In the genomic region with DNA sequence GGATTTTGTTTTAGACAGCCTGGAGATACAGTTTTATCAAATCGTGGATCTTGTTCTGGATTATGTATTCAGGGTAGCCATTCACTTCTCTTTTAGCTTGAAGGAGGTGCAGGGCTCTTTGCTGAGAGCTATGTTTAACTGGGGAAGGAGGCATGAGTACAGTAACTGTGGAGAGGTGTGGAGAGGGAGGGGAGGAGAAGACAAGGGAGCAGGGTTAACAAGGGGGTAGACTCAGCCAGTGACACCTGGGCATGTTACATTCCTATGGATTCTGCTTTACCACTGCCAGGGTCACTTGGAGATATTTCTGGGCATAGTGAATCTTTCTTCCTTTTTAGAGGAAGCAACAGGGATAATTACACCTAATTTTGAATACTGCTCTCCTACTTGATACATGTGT, we compare ENCODE assay signal across 2 cellular contexts.
TF ChIP-seq lines count a peak whose summit lies in the region.

No MANE protein-coding gene starts in this region.

TF ChIP-seq in GM23338, 12 proteins besides CTCF, POLR2A, EP300 and RAD21 (continues in another document):
- TF ChIP-seq ZNF114 (CRISPR knock-in tag; IDR thresholded peaks at IDR 0.05) = no peak
- TF ChIP-seq EZH2 (IDR thresholded peaks at IDR 0.05; ENCODE audit: low read depth, unreplicated experiment) = no peak
- no peak for TF ChIP-seq POLR2AphosphoS5 (IDR thresholded peaks at IDR 0.05; ENCODE audit: low read depth)
- no peak for TF ChIP-seq EZH2phosphoT487 (IDR thresholded peaks at IDR 0.05; ENCODE audit: unreplicated experiment)
- TF ChIP-seq, protein P1, sequence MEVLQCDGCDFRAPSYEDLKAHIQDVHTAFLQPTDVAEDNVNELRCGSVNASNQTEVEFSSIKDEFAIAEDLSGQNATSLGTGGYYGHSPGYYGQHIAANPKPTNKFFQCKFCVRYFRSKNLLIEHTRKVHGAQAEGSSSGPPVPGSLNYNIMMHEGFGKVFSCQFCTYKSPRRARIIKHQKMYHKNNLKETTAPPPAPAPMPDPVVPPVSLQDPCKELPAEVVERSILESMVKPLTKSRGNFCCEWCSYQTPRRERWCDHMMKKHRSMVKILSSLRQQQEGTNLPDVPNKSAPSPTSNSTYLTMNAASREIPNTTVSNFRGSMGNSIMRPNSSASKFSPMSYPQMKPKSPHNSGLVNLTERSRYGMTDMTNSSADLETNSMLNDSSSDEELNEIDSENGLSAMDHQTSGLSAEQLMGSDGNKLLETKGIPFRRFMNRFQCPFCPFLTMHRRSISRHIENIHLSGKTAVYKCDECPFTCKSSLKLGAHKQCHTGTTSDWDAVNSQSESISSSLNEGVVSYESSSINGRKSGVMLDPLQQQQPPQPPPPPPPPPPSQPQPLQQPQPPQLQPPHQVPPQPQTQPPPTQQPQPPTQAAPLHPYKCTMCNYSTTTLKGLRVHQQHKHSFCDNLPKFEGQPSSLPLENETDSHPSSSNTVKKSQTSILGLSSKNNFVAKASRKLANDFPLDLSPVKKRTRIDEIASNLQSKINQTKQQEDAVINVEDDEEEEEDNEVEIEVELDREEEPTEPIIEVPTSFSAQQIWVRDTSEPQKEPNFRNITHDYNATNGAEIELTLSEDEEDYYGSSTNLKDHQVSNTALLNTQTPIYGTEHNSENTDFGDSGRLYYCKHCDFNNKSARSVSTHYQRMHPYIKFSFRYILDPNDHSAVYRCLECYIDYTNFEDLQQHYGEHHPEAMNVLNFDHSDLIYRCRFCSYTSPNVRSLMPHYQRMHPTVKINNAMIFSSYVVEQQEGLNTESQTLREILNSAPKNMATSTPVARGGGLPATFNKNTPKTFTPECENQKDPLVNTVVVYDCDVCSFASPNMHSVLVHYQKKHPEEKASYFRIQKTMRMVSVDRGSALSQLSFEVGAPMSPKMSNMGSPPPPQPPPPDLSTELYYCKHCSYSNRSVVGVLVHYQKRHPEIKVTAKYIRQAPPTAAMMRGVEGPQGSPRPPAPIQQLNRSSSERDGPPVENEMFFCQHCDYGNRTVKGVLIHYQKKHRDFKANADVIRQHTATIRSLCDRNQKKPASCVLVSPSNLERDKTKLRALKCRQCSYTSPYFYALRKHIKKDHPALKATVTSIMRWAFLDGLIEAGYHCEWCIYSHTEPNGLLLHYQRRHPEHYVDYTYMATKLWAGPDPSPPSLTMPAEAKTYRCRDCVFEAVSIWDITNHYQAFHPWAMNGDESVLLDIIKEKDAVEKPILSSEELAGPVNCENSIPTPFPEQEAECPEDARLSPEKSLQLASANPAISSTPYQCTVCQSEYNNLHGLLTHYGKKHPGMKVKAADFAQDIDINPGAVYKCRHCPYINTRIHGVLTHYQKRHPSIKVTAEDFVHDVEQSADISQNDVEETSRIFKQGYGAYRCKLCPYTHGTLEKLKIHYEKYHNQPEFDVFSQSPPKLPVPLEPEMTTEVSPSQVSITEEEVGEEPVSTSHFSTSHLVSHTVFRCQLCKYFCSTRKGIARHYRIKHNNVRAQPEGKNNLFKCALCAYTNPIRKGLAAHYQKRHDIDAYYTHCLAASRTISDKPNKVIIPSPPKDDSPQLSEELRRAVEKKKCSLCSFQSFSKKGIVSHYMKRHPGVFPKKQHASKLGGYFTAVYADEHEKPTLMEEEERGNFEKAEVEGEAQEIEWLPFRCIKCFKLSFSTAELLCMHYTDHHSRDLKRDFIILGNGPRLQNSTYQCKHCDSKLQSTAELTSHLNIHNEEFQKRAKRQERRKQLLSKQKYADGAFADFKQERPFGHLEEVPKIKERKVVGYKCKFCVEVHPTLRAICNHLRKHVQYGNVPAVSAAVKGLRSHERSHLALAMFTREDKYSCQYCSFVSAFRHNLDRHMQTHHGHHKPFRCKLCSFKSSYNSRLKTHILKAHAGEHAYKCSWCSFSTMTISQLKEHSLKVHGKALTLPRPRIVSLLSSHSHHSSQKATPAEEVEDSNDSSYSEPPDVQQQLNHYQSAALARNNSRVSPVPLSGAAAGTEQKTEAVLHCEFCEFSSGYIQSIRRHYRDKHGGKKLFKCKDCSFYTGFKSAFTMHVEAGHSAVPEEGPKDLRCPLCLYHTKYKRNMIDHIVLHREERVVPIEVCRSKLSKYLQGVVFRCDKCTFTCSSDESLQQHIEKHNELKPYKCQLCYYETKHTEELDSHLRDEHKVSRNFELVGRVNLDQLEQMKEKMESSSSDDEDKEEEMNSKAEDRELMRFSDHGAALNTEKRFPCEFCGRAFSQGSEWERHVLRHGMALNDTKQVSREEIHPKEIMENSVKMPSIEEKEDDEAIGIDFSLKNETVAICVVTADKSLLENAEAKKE (CRISPR knock-in tag; IDR thresholded peaks at IDR 0.05) = no peak; the same call in 1 of the 2 replicates
- TF ChIP-seq ETS1 (IDR thresholded peaks at IDR 0.05) = no peak
- TF ChIP-seq CREB1 (CRISPR knock-in tag; IDR thresholded peaks at IDR 0.05; ENCODE audit: low read depth) = no peak
- TF ChIP-seq STAT1 (IDR thresholded peaks at IDR 0.05; ENCODE audit: unreplicated experiment) = no peak
- no peak for TF ChIP-seq NANOG (IDR thresholded peaks at IDR 0.05; ENCODE audit: borderline replicate concordance)
- TF ChIP-seq, protein P2, sequence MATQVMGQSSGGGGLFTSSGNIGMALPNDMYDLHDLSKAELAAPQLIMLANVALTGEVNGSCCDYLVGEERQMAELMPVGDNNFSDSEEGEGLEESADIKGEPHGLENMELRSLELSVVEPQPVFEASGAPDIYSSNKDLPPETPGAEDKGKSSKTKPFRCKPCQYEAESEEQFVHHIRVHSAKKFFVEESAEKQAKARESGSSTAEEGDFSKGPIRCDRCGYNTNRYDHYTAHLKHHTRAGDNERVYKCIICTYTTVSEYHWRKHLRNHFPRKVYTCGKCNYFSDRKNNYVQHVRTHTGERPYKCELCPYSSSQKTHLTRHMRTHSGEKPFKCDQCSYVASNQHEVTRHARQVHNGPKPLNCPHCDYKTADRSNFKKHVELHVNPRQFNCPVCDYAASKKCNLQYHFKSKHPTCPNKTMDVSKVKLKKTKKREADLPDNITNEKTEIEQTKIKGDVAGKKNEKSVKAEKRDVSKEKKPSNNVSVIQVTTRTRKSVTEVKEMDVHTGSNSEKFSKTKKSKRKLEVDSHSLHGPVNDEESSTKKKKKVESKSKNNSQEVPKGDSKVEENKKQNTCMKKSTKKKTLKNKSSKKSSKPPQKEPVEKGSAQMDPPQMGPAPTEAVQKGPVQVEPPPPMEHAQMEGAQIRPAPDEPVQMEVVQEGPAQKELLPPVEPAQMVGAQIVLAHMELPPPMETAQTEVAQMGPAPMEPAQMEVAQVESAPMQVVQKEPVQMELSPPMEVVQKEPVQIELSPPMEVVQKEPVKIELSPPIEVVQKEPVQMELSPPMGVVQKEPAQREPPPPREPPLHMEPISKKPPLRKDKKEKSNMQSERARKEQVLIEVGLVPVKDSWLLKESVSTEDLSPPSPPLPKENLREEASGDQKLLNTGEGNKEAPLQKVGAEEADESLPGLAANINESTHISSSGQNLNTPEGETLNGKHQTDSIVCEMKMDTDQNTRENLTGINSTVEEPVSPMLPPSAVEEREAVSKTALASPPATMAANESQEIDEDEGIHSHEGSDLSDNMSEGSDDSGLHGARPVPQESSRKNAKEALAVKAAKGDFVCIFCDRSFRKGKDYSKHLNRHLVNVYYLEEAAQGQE (IDR thresholded peaks at IDR 0.05; ENCODE audit: unreplicated experiment) = no peak

TF ChIP-seq in H1, 55 proteins besides CTCF, POLR2A, EP300 and RAD21:
- TF ChIP-seq YY1 (IDR thresholded peaks at IDR 0.05; ENCODE audit: low read depth, low read length) (no peak), SUZ12 (IDR thresholded peaks at IDR 0.05; ENCODE audit: low read length) (no peak), CHD1 (IDR thresholded peaks at IDR 0.05; ENCODE audit: low read depth, low read length) (no peak)
